In genomic region chr3:152443212-152444023, GRCh38 we compare ENCODE assay signal across 9 cellular contexts.
DNase-seq lines count a peak whose midpoint lies in the region; ATAC-seq, FAIRE-seq and TF ChIP-seq lines count a peak whose summit lies in the region.
"Had no signal": no experiment of that assay in that cellular context is flagged by ENCODE, and none has a peak within 500 bp of the region (broad histone marks: within the 10 kb centered on the region; RNA-seq: fewer than 3 reads in every experiment).

No MANE protein-coding gene starts in this region.

- peak; percentile 44 for ATAC-seq in GM18907 (IDR thresholded peaks at IDR 0.05; ENCODE audit: unreplicated experiment)

- no peaks in the 10 kb centered on the region for H3K9me3 ChIP-seq in Karpas-422 (ENCODE audit: low read length)
- H3K9me3 ChIP-seq in thyroid gland: no peaks in the 10 kb centered on the region
- H3K9me3 ChIP-seq in kidney (ENCODE audit: control insufficient read depth in 1 of 2, low read length in 2 of 2): no peaks in the 10 kb centered on the region

- no peaks in the 10 kb centered on the region for H3K9me2 ChIP-seq in Karpas-422 (replicated peaks; ENCODE audit: insufficient read depth, low read length)

- TF ChIP-seq CTCF in choroid plexus epithelial cell (conservative IDR thresholded peaks at IDR 0.05; ENCODE audit: low read depth, low read length) (no peak), thyroid gland (IDR thresholded peaks at IDR 0.05) (no peak), kidney (IDR thresholded peaks at IDR 0.05; ENCODE audit: borderline replicate concordance, extremely low read depth, insufficient read depth) (no peak)

- no peak for TF ChIP-seq POLR2A in thyroid gland (IDR thresholded peaks at IDR 0.05)

- peak overlapping the region; percentile 53 for H3K27ac ChIP-seq in Karpas-422 (ENCODE audit: low read length)
- peak overlapping the region; percentile 35 for H3K27ac ChIP-seq in rectal smooth muscle tissue (ENCODE audit: low read depth, low read length)
- no peak overlapping the region for H3K27ac ChIP-seq in thyroid gland
- no peak overlapping the region for H3K27ac ChIP-seq in kidney (ENCODE audit: low read depth in 2 of 2, low read length in 2 of 2)

- H3K27me3 ChIP-seq in Karpas-422 (ENCODE audit: low read length) (no peaks in the 10 kb centered on the region), rectal smooth muscle tissue (ENCODE audit: control insufficient read depth, insufficient read depth, low read length) (no peaks in the 10 kb centered on the region), thyroid gland (no peaks in the 10 kb centered on the region)

- H3K79me2 ChIP-seq in Karpas-422 (ENCODE audit: low read length): peaks cover 98% of the 10 kb centered on the region

- peak; percentile 59 for DNase-seq in Karpas-422
- DNase-seq in choroid plexus epithelial cell (ENCODE audit: low read depth): peak; percentile 37
- DNase-seq in thyroid gland: no peak
- DNase-seq in SW480 (ENCODE audit: low spot score): no peak
- no peak for DNase-seq in kidney
- DNase-seq in effector CD4-positive, alpha-beta T cell: no peak
- DNase-seq: NCI-H1092 had no signal

- H3K4me3 ChIP-seq in Karpas-422 (ENCODE audit: low read length) (no peak overlapping the region), choroid plexus epithelial cell (ENCODE audit: low read depth, low read length) (no peak overlapping the region), rectal smooth muscle tissue (ENCODE audit: low read length) (no peak overlapping the region), thyroid gland (replicated peaks in 1 of 3) (no peak overlapping the region), kidney (ENCODE audit: low read length in 2 of 2) (no peak overlapping the region)

- H3K4me2 ChIP-seq in Karpas-422 (ENCODE audit: low read depth, low read length, poor library complexity, severe bottlenecking): peak overlapping the region; percentile 31

- H4K20me1 ChIP-seq in Karpas-422 (ENCODE audit: insufficient read depth, low read depth, low read length): no peaks in the 10 kb centered on the region

- no peak overlapping the region for H3K9ac ChIP-seq in Karpas-422 (ENCODE audit: low read length)
- H3K9ac ChIP-seq in rectal smooth muscle tissue (ENCODE audit: low read length): no peak overlapping the region
- no peak overlapping the region for H3K9ac ChIP-seq in kidney (ENCODE audit: low read length in 2 of 2)

- peaks cover 37% of the 10 kb centered on the region for H3K4me1 ChIP-seq in Karpas-422 (ENCODE audit: low read length)
- peaks cover 28% of the 10 kb centered on the region for H3K4me1 ChIP-seq in rectal smooth muscle tissue (ENCODE audit: control insufficient read depth, insufficient read depth, low read length)
- peaks cover 4 to 7% of the 10 kb centered on the region in 2 donors for H3K4me1 ChIP-seq in thyroid gland
- peaks cover 4 to 18% of the 10 kb centered on the region in 2 donors for H3K4me1 ChIP-seq in kidney (ENCODE audit: control insufficient read depth in 1 of 2, insufficient read depth in 1 of 2, low read depth in 1 of 2, low read length in 2 of 2)

- intact Hi-C loops in thyroid gland (cut with DNase I) (loop anchor here (10.0 kb wide), 1 partner anchor 179 kb away; the partner anchor contains the start of gene MBNL1), kidney (cut with DNase I) (no loop called here)

- no peak overlapping the region for H2AFZ ChIP-seq in Karpas-422 (ENCODE audit: low read length)

- WGBS in thyroid gland, 2 donors: 68 to 74% methylated on average over 3 of the region's 3 CpGs

- FAIRE-seq in kidney (lab: Jason Lieb, UNC): no peak

- peaks cover 32% of the 10 kb centered on the region for H3K36me3 ChIP-seq in Karpas-422 (ENCODE audit: insufficient read depth, low read length)
- H3K36me3 ChIP-seq in rectal smooth muscle tissue (ENCODE audit: control insufficient read depth, insufficient read depth, low read length): peaks cover 4% of the 10 kb centered on the region
- no peaks in the 10 kb centered on the region for H3K36me3 ChIP-seq in thyroid gland
- peaks cover 3 to 16% of the 10 kb centered on the region in 2 donors for H3K36me3 ChIP-seq in kidney (ENCODE audit: control insufficient read depth in 1 of 2, insufficient read depth in 2 of 2, low read length in 2 of 2)

Comparison
In these comparisons a context has a peak if more than half of its experiments do, and no peak if none do; other contexts are left out.
1. DNase-seq: peak in Karpas-422 (single experiment) and choroid plexus epithelial cell (single experiment); none in thyroid gland (0 of 2), SW480 (single experiment), kidney (single experiment) and effector CD4-positive, alpha-beta T cell (single experiment).
2. H3K27ac ChIP-seq: peak in Karpas-422 (single experiment) and rectal smooth muscle tissue (single experiment); none in thyroid gland (0 of 3) and kidney (0 of 2).